Comparison of ENCODE assay signal across 1 cellular context in the genomic region with DNA sequence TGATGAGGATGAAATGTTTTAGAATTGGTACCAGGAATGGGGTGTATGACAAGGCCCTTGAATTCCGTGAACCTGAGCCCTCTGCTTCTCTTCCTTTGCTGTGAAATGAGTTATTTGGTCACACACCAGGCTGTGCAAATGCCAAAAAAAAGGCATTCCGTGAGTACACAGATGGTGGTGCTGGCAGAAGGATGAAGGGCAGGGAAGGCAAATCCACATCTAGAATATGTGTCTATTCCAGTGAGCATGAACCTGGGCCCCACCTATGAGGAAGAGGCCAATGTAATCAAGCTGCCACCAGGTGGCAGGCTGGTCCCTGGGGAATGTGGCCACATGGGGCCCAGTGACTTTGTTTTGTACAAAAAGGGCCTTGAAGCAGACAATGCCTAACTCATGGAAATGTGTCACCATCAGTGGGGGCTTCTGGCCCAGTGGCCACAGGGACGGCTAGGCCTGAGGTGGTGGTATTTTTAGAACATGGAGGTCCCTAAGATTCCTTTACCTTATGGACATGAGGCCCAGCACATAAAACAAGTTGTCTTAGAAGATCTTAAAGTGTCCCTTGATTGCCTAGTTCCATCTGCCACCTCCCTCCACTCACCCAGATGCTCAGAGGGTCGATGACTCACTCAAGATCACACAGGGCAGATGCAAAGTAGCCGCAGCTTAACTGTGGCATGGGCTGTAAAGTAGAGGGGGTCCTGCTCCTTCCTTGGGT.
TF ChIP-seq lines count a peak whose summit lies in the region.

No MANE protein-coding gene starts in this region.

TF ChIP-seq in H1, 55 proteins besides CTCF, POLR2A, EP300 and RAD21:
- TF ChIP-seq HDAC6 (IDR thresholded peaks at IDR 0.05; ENCODE audit: low read depth, low read length), result no peak
- TF ChIP-seq TAF7 (optimal IDR thresholded peaks at IDR 0.05; ENCODE audit: borderline replicate concordance, low read depth, low read length), result no peak
- TF ChIP-seq, protein P1, sequence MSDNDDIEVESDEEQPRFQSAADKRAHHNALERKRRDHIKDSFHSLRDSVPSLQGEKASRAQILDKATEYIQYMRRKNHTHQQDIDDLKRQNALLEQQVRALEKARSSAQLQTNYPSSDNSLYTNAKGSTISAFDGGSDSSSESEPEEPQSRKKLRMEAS (IDR thresholded peaks at IDR 0.05), result peak; percentile 53; the same call in 1 of the 2 replicates
- TF ChIP-seq SIN3A (conservative IDR thresholded peaks at IDR 0.05 in 1 of 2, IDR thresholded peaks at IDR 0.05 in 1 of 2; ENCODE audit: low read depth in 1 of 2, low read length in 2 of 2), result 0 out of 4 replicates have a peak, but pooled peaks of 1 of the 2 experiments have one; percentile 25
- TF ChIP-seq TEAD4 (IDR thresholded peaks at IDR 0.05; ENCODE audit: low read depth, low read length), result peak; percentile 80
- TF ChIP-seq KDM1A (IDR thresholded peaks at IDR 0.05; ENCODE audit: borderline replicate concordance, low read length), result 0 out of 2 replicates have a peak, but pooled peaks have one; percentile 43
- TF ChIP-seq CREB1 (IDR thresholded peaks at IDR 0.05), result 0 out of 2 replicates have a peak, but pooled peaks have one; percentile 12
- TF ChIP-seq JUND (IDR thresholded peaks at IDR 0.05; ENCODE audit: low read length), result no peak
